Comparison of ENCODE assay signal across 8 cellular contexts in genomic region chr19:3762501-3763459, GRCh38. TPM values are rescaled to one million over a fixed set of nuclear protein-coding genes. Genes with fewer than 3 reads are reported as not detected.
DNase-seq lines count a peak whose midpoint lies in the region; ATAC-seq, FAIRE-seq and TF ChIP-seq lines count a peak whose summit lies in the region.

Gene MRPL54 (plus strand): TSS chr19:3762682. CDS start chr19:3762701, 19 bp downstream.

- H3K36me3 ChIP-seq in keratinocyte (ENCODE audit: control insufficient read depth in 2 of 2, extremely low read depth in 1 of 2, insufficient read depth in 2 of 2, low read length in 2 of 2) = peaks cover 8 to 10% of the 10 kb centered on the region in 2 experiments

- dilution Hi-C loops in keratinocyte (cut with MboI; ENCODE audit: extremely low pct_ligation_motif_present, low sequenced_read_pairs) = no loop called here

- DNase-seq in AG10803 (ENCODE audit: low read depth) = peak; percentile 99
- DNase-seq in NCI-H460 (ENCODE audit: extremely low read depth, low read depth) = peak; percentile 98
- peak; percentile 99 for DNase-seq in activated CD4-positive, CD25-positive, alpha-beta regulatory T cell treated with anti-CD3 and anti-CD28 coated beads, Interleukin-2, amount 50 U/mL, for 72 hours
- DNase-seq in cerebellar nuclear complex (lab: John Stamatoyannopoulos, UW) = peak; percentile 82 to 93
- peak; percentile 90 for DNase-seq in keratinocyte (ENCODE audit: low read depth, low spot score)
- DNase-seq in stimulated activated CD4-positive, alpha-beta T cell treated with anti-CD3 and anti-CD28 coated beads, Interleukin-15, amount 100 ng/mL, for 1 hour (ENCODE audit: low read depth in 1 of 2, low spot score in 1 of 2) = peak; percentile 99 to 100

- peak within 1 kb of the TSS; percentile 98 for H3K27ac ChIP-seq in keratinocyte (ENCODE audit: control insufficient read depth, insufficient read depth, low read length)

- no peaks in the 10 kb centered on the region for H3K9me3 ChIP-seq in keratinocyte (ENCODE audit: control insufficient read depth, low read depth, low read length)

- peak within 1 kb of the TSS; percentile 89 for H2AFZ ChIP-seq in keratinocyte (ENCODE audit: control insufficient read depth, low read length)

- H3K9ac ChIP-seq in keratinocyte (ENCODE audit: control insufficient read depth, extremely low read depth, insufficient read depth, low read length) = peak within 1 kb of the TSS; percentile 99

- no peaks in the 10 kb centered on the region for H4K20me1 ChIP-seq in keratinocyte (ENCODE audit: control insufficient read depth, extremely low read depth, insufficient read depth, low read length)

- H3K9me1 ChIP-seq in keratinocyte (ENCODE audit: control insufficient read depth, extremely low read depth, insufficient read depth, low read length) = no peaks in the 10 kb centered on the region

- TF ChIP-seq CTCF in AG10803 (conservative IDR thresholded peaks at IDR 0.05; ENCODE audit: low read length) (no peak), keratinocyte (optimal IDR thresholded peaks at IDR 0.05 in 1 of 3, IDR thresholded peaks at IDR 0.05 in 1 of 3, conservative IDR thresholded peaks at IDR 0.05 in 1 of 3; ENCODE audit: extremely low read depth in 1 of 3, insufficient read depth in 2 of 3, low read length in 3 of 3) (no peak)

- peak; percentile 91 for FAIRE-seq in keratinocyte (lab: Jason Lieb, UNC)

- peaks cover 18% of the 10 kb centered on the region for H3K79me2 ChIP-seq in keratinocyte (ENCODE audit: control insufficient read depth, insufficient read depth, low read length)

- peak within 1 kb of the TSS; percentile 91 for H3K4me2 ChIP-seq in keratinocyte (ENCODE audit: control insufficient read depth, extremely low read depth, insufficient read depth, low read depth, low read length)

- H3K4me1 ChIP-seq in keratinocyte (ENCODE audit: control insufficient read depth, extremely low read depth, insufficient read depth, low read length) = peaks cover 9% of the 10 kb centered on the region

- no peaks in the 10 kb centered on the region for H3K27me3 ChIP-seq in keratinocyte (ENCODE audit: control insufficient read depth, extremely low read depth, insufficient read depth, low read length)

- ATAC-seq in GM19043 (IDR thresholded peaks at IDR 0.05; ENCODE audit: low read depth, unreplicated experiment) (peak; percentile 69), HG03378 (IDR thresholded peaks at IDR 0.05; ENCODE audit: unreplicated experiment) (peak; percentile 68)

- peak within 1 kb of the TSS; percentile 97 for H3K4me3 ChIP-seq in AG10803 (ENCODE audit: low read length)
- peak within 1 kb of the TSS; percentile 80 to 98 (median 96) for H3K4me3 ChIP-seq in keratinocyte (ENCODE audit: control insufficient read depth in 2 of 3, extremely low read depth in 1 of 3, insufficient read depth in 2 of 3, low read depth in 1 of 3, low read length in 3 of 3)

RNA-seq across cellular contexts. Expression of gene MRPL54, which starts in this region (rescaled TPM):
- total RNA-seq in NCI-H460 (2014; rRNA removed; shearing (Covaris generic)) = 35.8 and 40.8 TPM in 2 replicates
- 33.9 and 40.5 TPM in 2 replicates for polyA plus RNA-seq in NCI-H460 (2014; cell fraction: nucleus; rRNA removed)
- 27.0 to 35.6 TPM (median 30.0 TPM) in 3 replicates for polyA plus RNA-seq in keratinocyte
- polyA plus RNA-seq in keratinocyte (2011; ENCODE audit: low read depth) = 35.4 TPM
- 17.8 and 32.1 TPM in 2 replicates for polyA plus RNA-seq in keratinocyte (2011; cell fraction: cytosol; rRNA removed)
- 7.8 and 11.8 TPM in 2 replicates for polyA plus RNA-seq in keratinocyte (2011; cell fraction: nucleus; rRNA removed)
- polyA plus RNA-seq in keratinocyte (2012; ENCODE audit: low replicate concordance) = 29.3 and 37.3 TPM in 2 replicates
- 2.9 to 3.7 TPM (median 3.4 TPM) in 3 replicates for polyA minus RNA-seq in keratinocyte
- 10.9 TPM for polyA minus RNA-seq in keratinocyte (2011; cell fraction: cytosol; rRNA and poly(A)+ RNA removed)
- polyA minus RNA-seq in keratinocyte (2011; cell fraction: nucleus; rRNA and poly(A)+ RNA removed) = 2.8 and 3.3 TPM in 2 replicates

Comparison
In these comparisons a context has a peak if more than half of its experiments do, and no peak if none do; other contexts are left out.
1. Peak in every context shown above with its lines: DNase-seq, ATAC-seq, H3K4me3 ChIP-seq and H3K27ac ChIP-seq.